ENCODE assay signal across 8 cellular contexts in genomic region chr17:32503251-32504165, GRCh38. TPM values are rescaled to one million over a fixed set of nuclear protein-coding genes. Genes with fewer than 3 reads are reported as not detected.
DNase-seq lines count a peak whose midpoint lies in the region; ATAC-seq and TF ChIP-seq lines count a peak whose summit lies in the region.

No MANE protein-coding gene starts in this region.

- TF ChIP-seq CTCF in SK-N-SH (IDR thresholded peaks at IDR 0.05) (no peak), mesothelial cell of epicardium (IDR thresholded peaks at IDR 0.05; ENCODE audit: unreplicated experiment) (no peak), esophagus muscularis mucosa (IDR thresholded peaks at IDR 0.05) (no peak)

- no peaks in the 10 kb centered on the region for H3K36me3 ChIP-seq in CD4-positive, alpha-beta memory T cell (ENCODE audit: insufficient read depth, low read length)
- H3K36me3 ChIP-seq in SK-N-SH (replicated peaks in 1 of 2; ENCODE audit: control insufficient read depth in 1 of 2, insufficient read depth in 2 of 2, low read length in 1 of 2) (no peaks in the 10 kb centered on the region), esophagus muscularis mucosa (peaks cover 0 to 4% (median 0%) of the 10 kb centered on the region in 4 donors)

- H3K4me1 ChIP-seq in CD4-positive, alpha-beta memory T cell (ENCODE audit: insufficient read depth, low read length): peaks cover 70% of the 10 kb centered on the region
- H3K4me1 ChIP-seq in SK-N-SH (ENCODE audit: control insufficient read depth in 1 of 2, insufficient read depth in 2 of 2, low read depth in 1 of 2, low read length in 1 of 2) (peaks cover 6 to 7% of the 10 kb centered on the region in 2 experiments; a peak in 3 of 4 replicates), esophagus muscularis mucosa (peaks cover 0 to 16% (median 3%) of the 10 kb centered on the region in 4 donors)

- H3K9me3 Mint-ChIP-seq in CD4-positive, alpha-beta memory T cell: no peaks in the 10 kb centered on the region
- H3K9me3 Mint-ChIP-seq in mesothelial cell of epicardium: peaks cover 8% of the 10 kb centered on the region

- H3K4me3 Mint-ChIP-seq in CD4-positive, alpha-beta memory T cell: peak overlapping the region; percentile 66 to 88 (median 79)
- H3K4me3 Mint-ChIP-seq in mesothelial cell of epicardium: no peak overlapping the region

- H3K27me3 ChIP-seq in CD4-positive, alpha-beta memory T cell (ENCODE audit: insufficient read depth, low read length): no peaks in the 10 kb centered on the region
- no peaks in the 10 kb centered on the region for H3K27me3 ChIP-seq in SK-N-SH (ENCODE audit: insufficient read depth)
- no peaks in the 10 kb centered on the region for H3K27me3 ChIP-seq in esophagus muscularis mucosa

- H4K20me1 ChIP-seq in SK-N-SH (ENCODE audit: insufficient read depth): no peaks in the 10 kb centered on the region

- H3K4me2 ChIP-seq in SK-N-SH: 0 out of 2 replicates have a peak overlapping the region, but pooled peaks have one; percentile 19

- TF ChIP-seq RAD21 in SK-N-SH (IDR thresholded peaks at IDR 0.05; ENCODE audit: low read length): no peak

- H3K27me3 Mint-ChIP-seq in CD4-positive, alpha-beta memory T cell: no peaks in the 10 kb centered on the region
- no peaks in the 10 kb centered on the region for H3K27me3 Mint-ChIP-seq in mesothelial cell of epicardium (ENCODE audit: low read depth)

- peak overlapping the region; percentile 73 for H3K27ac ChIP-seq in CD4-positive, alpha-beta memory T cell (ENCODE audit: low read depth, low read length)
- no peak overlapping the region for H3K27ac ChIP-seq in SK-N-SH (ENCODE audit: low read depth in 2 of 2, low read length in 1 of 2)
- peak overlapping the region in 1 of 4 donors; percentile 19 for H3K27ac ChIP-seq in esophagus muscularis mucosa (replicated peaks in 1 of 4)

- H2AFZ ChIP-seq in SK-N-SH (ENCODE audit: low read depth): no peak overlapping the region

- WGBS in SK-N-SH (ENCODE audit: low lambda C conversion rate): 76% methylated on average over 6 of the region's 7 CpGs
- 68% methylated on average over 5 of the region's 7 CpGs for WGBS in esophagus muscularis mucosa

- no peaks in the 10 kb centered on the region for H3F3A ChIP-seq in SK-N-SH (replicated peaks; ENCODE audit: insufficient read depth)

- peak overlapping the region; percentile 4 to 16 for H3K4me3 ChIP-seq in CD4-positive, alpha-beta memory T cell (ENCODE audit: low read length in 2 of 2)
- H3K4me3 ChIP-seq in SK-N-SH (ENCODE audit: low read depth in 2 of 2, low read length in 1 of 2) (no peak overlapping the region), esophagus muscularis mucosa (no peak overlapping the region)

- no peaks in the 10 kb centered on the region for H3K9me3 ChIP-seq in CD4-positive, alpha-beta memory T cell (ENCODE audit: control insufficient read depth in 1 of 2, low read length in 2 of 2)
- H3K9me3 ChIP-seq in SK-N-SH (no peaks in the 10 kb centered on the region), esophagus muscularis mucosa (no peaks in the 10 kb centered on the region)

- peak; percentile 64 to 77 (median 74) for DNase-seq in CD4-positive, alpha-beta memory T cell
- DNase-seq in SK-N-SH (no peak), islet precursor cell (peak; percentile 89), mesothelial cell of epicardium (ENCODE audit: low spot score in 2 of 2, unreplicated experiment in 2 of 2) (no peak), OCI-M2 (lab: John Stamatoyannopoulos, UW; ENCODE audit: unreplicated experiment) (no peak), esophagus muscularis mucosa (ENCODE audit: extremely low spot score) (no peak)

- CTCF ChIA-PET in CD4-positive, alpha-beta memory T cell (lab: Charles Lee; ENCODE audit: partially characterized antibody): interaction anchor here (0.7 to 1.8 kb wide), 3 partner anchors 14 to 41 kb away, joined by 3 to 11 read pairs (median 6); no protein-coding TSS in a partner anchor
- CTCF ChIA-PET in SK-N-SH (lab: Yijun Ruan, JAX): interaction anchor here (0.6 to 1.7 kb wide), 2 partner anchors 40 to 193 kb away, joined by 3 to 4 read pairs; no protein-coding TSS in a partner anchor

- peaks cover 46 to 69% (median 59%) of the 10 kb centered on the region in 4 donors for H3K4me1 Mint-ChIP-seq in CD4-positive, alpha-beta memory T cell
- peaks cover 8% of the 10 kb centered on the region for H3K4me1 Mint-ChIP-seq in mesothelial cell of epicardium

- POLR2A ChIA-PET in CD4-positive, alpha-beta memory T cell (lab: Charles Lee; ENCODE audit: partially characterized antibody): interaction anchor here (0.7 to 3.2 kb wide), 11 partner anchors 10 to 32 kb away, joined by 3 to 40 read pairs (median 5); partner anchors contain the start of gene CDK5R1
- POLR2A ChIA-PET in SK-N-SH (lab: Yijun Ruan, JAX): no interaction called here

- intact Hi-C loops in CD4-positive, alpha-beta memory T cell (cut with micrococcal nuclease): loop anchor here (1.0 to 2.0 kb wide), 3 partner anchors 13 to 17 kb away; partner anchors contain the start of gene CDK5R1
- intact Hi-C loops in esophagus muscularis mucosa (cut with DNase I): no loop called here

- H3K9me2 ChIP-seq in SK-N-SH: no peaks in the 10 kb centered on the region

- TF ChIP-seq POLR2A in esophagus muscularis mucosa (IDR thresholded peaks at IDR 0.05; ENCODE audit: low read depth): no peak

- H3K79me2 ChIP-seq in SK-N-SH (ENCODE audit: insufficient read depth): no peaks in the 10 kb centered on the region

- ATAC-seq in GM19035 (IDR thresholded peaks at IDR 0.05; ENCODE audit: unreplicated experiment): peak; percentile 89
- ATAC-seq in HG03095 (IDR thresholded peaks at IDR 0.05; ENCODE audit: unreplicated experiment): peak; percentile 87

- peak overlapping the region; percentile 95 to 99 (median 96) for H3K27ac Mint-ChIP-seq in CD4-positive, alpha-beta memory T cell
- no peak overlapping the region for H3K27ac Mint-ChIP-seq in mesothelial cell of epicardium

- H3K36me3 Mint-ChIP-seq in CD4-positive, alpha-beta memory T cell: peaks cover 0 to 5% of the 10 kb centered on the region in 2 donors
- peaks cover 17% of the 10 kb centered on the region for H3K36me3 Mint-ChIP-seq in mesothelial cell of epicardium

- no peak for TF ChIP-seq EP300 in SK-N-SH (IDR thresholded peaks at IDR 0.05; ENCODE audit: borderline replicate concordance in 1 of 2, low read depth in 1 of 2, low read length in 1 of 2)
- TF ChIP-seq EP300 in esophagus muscularis mucosa (IDR thresholded peaks at IDR 0.05): no peak

- H3K9ac ChIP-seq in SK-N-SH: no peak overlapping the region

TF ChIP-seq in SK-N-SH, 30 proteins besides CTCF, POLR2A, EP300 and RAD21 (continues in another document):
- TF ChIP-seq CHD2 (IDR thresholded peaks at IDR 0.05; ENCODE audit: low read length, partially characterized antibody) (no peak), ELF1 (IDR thresholded peaks at IDR 0.05) (no peak), FOXM1 (IDR thresholded peaks at IDR 0.05; ENCODE audit: low read depth) (no peak), USF1 (IDR thresholded peaks at IDR 0.05; ENCODE audit: borderline replicate concordance, low read depth) (no peak), GATA2 (CRISPR knock-in tag; IDR thresholded peaks at IDR 0.05) (no peak), FOSL2 (IDR thresholded peaks at IDR 0.05; ENCODE audit: borderline replicate concordance, low read depth) (no peak), NFIC (IDR thresholded peaks at IDR 0.05; ENCODE audit: borderline replicate concordance) (no peak), POLR2AphosphoS5 (IDR thresholded peaks at IDR 0.05; ENCODE audit: low read depth, low read length) (no peak), MXI1 (IDR thresholded peaks at IDR 0.05; ENCODE audit: low read depth, low read length) (no peak), RCOR1 (IDR thresholded peaks at IDR 0.05; ENCODE audit: low read length) (no peak), MEF2A (IDR thresholded peaks at IDR 0.05; ENCODE audit: borderline replicate concordance, low read depth) (no peak), NRF1 (IDR thresholded peaks at IDR 0.05; ENCODE audit: low read depth, low read length) (no peak), JUND (IDR thresholded peaks at IDR 0.05) (no peak)
- TF ChIP-seq, protein P1, sequence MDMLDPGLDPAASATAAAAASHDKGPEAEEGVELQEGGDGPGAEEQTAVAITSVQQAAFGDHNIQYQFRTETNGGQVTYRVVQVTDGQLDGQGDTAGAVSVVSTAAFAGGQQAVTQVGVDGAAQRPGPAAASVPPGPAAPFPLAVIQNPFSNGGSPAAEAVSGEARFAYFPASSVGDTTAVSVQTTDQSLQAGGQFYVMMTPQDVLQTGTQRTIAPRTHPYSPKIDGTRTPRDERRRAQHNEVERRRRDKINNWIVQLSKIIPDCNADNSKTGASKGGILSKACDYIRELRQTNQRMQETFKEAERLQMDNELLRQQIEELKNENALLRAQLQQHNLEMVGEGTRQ (IDR thresholded peaks at IDR 0.05; ENCODE audit: borderline replicate concordance, low read depth, low read length): no peak

RNA-seq across cellular contexts. Expression of gene CDK5R1, which starts 16.7 kb away (rescaled TPM):
- total RNA-seq in CD4-positive, alpha-beta memory T cell: 10 to 100 TPM; 20.6 to 21.2 TPM
- 10 to 100 TPM in 1 of 2 donors, 1 to 10 TPM in 1; 1.2 to 10.5 TPM for polyA plus RNA-seq in CD4-positive, alpha-beta memory T cell
- polyA plus RNA-seq in SK-N-SH (2012; rRNA removed): 1.0 and 1.4 TPM in 2 replicates
- 1.3 and 2.0 TPM in 2 replicates for polyA plus RNA-seq in SK-N-SH (2012; cell fraction: cytosol; rRNA removed)
- polyA plus RNA-seq in SK-N-SH (2012; cell fraction: nucleus; rRNA removed): 2.4 and 2.9 TPM in 2 replicates
- total RNA-seq in mesothelial cell of epicardium (4.5 to 4.8 TPM (median 4.6 TPM) in 3 replicates), esophagus muscularis mucosa (1 to 10 TPM in 1 of 4 donors, under 1 TPM in 3; 0.33 to 1.2 (median 0.64) TPM)

RNA-seq across cellular contexts. Expression of gene PSMD11, which starts 59.2 kb away (rescaled TPM):
- 10 to 100 TPM; 58.0 to 68.2 TPM for total RNA-seq in CD4-positive, alpha-beta memory T cell
- 100 to 1,000 TPM; 138 to 140 TPM for polyA plus RNA-seq in CD4-positive, alpha-beta memory T cell
- 63.1 and 81.9 TPM in 2 replicates for polyA plus RNA-seq in SK-N-SH (2012; rRNA removed)
- 55.5 and 60.2 TPM in 2 replicates for polyA plus RNA-seq in SK-N-SH (2012; cell fraction: cytosol; rRNA removed)
- 53.6 and 83.8 TPM in 2 replicates for polyA plus RNA-seq in SK-N-SH (2012; cell fraction: nucleus; rRNA removed)
- total RNA-seq in mesothelial cell of epicardium (90.5 to 95.0 TPM (median 94.9 TPM) in 3 replicates), esophagus muscularis mucosa (10 to 100 TPM; 39.9 to 70.2 (median 64.7) TPM)

Comparison
In these comparisons a context has a peak if more than half of its experiments do, and no peak if none do; other contexts are left out.
1. DNase-seq: peak in CD4-positive, alpha-beta memory T cell (5 of 5) and islet precursor cell (single experiment); none in SK-N-SH (single experiment), mesothelial cell of epicardium (0 of 2), OCI-M2 (single experiment) and esophagus muscularis mucosa (single experiment).
2. H3K4me3 ChIP-seq: peak in CD4-positive, alpha-beta memory T cell (2 of 2); none in SK-N-SH (0 of 2) and esophagus muscularis mucosa (0 of 4).